Comparison of ENCODE assay signal across 22 cellular contexts in genomic region chr11:17548444-17548843, GRCh38. TPM values are rescaled to one million over a fixed set of nuclear protein-coding genes. Genes with fewer than 3 reads are reported as not detected.
DNase-seq lines count a peak whose midpoint lies in the region; ATAC-seq, FAIRE-seq and TF ChIP-seq lines count a peak whose summit lies in the region.
"Had no signal": no experiment of that assay in that cellular context is flagged by ENCODE, and none has a peak within 500 bp of the region (broad histone marks: within the 10 kb centered on the region; RNA-seq: fewer than 3 reads in every experiment).

No MANE protein-coding gene starts in this region.

- WGBS in small intestine, 3 donors = 68 to 73% (median 71%) methylated on average over 6 of the region's 6 CpGs

- H3K36me3 ChIP-seq in PC-3 (ENCODE audit: low read depth, low read length) (no peaks in the 10 kb centered on the region), small intestine (ENCODE audit: control insufficient read depth in 2 of 2, insufficient read depth in 2 of 2, low read length in 2 of 2) (no peaks in the 10 kb centered on the region)
- H3K36me3 ChIP-seq: BLaER1, prostate gland, thoracic aorta had no signal

- H3K9me2 ChIP-seq in PC-3 (replicated peaks; ENCODE audit: low read length) = no peaks in the 10 kb centered on the region

- intact Hi-C loops in PC-3 (cut with micrococcal nuclease) = no loop called here

- peak; percentile 8 for DNase-seq in DMS 273 (lab: John Stamatoyannopoulos, UW; ENCODE audit: unreplicated experiment)
- no peak for DNase-seq in DMS 273 treated with DMSO at 0.1 percent for 48 hours (lab: John Stamatoyannopoulos, UW)
- no peak for DNase-seq in PC-3
- no peak for DNase-seq in epithelial cell of proximal tubule (ENCODE audit: low read depth)
- peak; percentile 21 for DNase-seq in small intestine
- no peak for DNase-seq in D341Med (ENCODE audit: low spot score)
- DNase-seq: activated CD4-positive, alpha-beta T cell treated with anti-CD3 and anti-CD28 coated beads, Interleukin-2, amount 10 ng/mL, durations not matched to agents 7 days and 5 days; activated naive CD4-positive, alpha-beta T cell treated with anti-CD3 and anti-CD28 coated beads, Interleukin-2, amount 10 ng/mL, durations not matched to agents 7 days and 5 days; immature natural killer cell; mammary epithelial cell; NCI-H2029 treated with DMSO at 0.1 percent for 48 hours had no signal

- H3K9ac ChIP-seq in PC-3 (ENCODE audit: low read length) = no peak overlapping the region
- H3K9ac ChIP-seq: BLaER1 had no signal

- no TSS peak for BruUV-seq in PC-3 (replicated peaks; lab: Mats Ljungman, UMichigan)

- no peaks in the 10 kb centered on the region for H3K4me1 ChIP-seq in PC-3 (ENCODE audit: insufficient read depth, low read length)
- H3K4me1 ChIP-seq in small intestine (ENCODE audit: control insufficient read depth in 2 of 2, insufficient read depth in 1 of 2, low read depth in 1 of 2, low read length in 1 of 2) = no peaks in the 10 kb centered on the region
- H3K4me1 ChIP-seq: prostate gland had no signal

- H3K79me2 ChIP-seq in PC-3 (ENCODE audit: low read length) = no peaks in the 10 kb centered on the region

- no peaks in the 10 kb centered on the region for H4K20me1 ChIP-seq in PC-3 (ENCODE audit: low read length)
- H4K20me1 ChIP-seq: BLaER1 had no signal

- H3K4me3 ChIP-seq in PC-3 (ENCODE audit: low read length) (no peak overlapping the region), epithelial cell of proximal tubule (ENCODE audit: low read depth, low read length) (no peak overlapping the region), small intestine (ENCODE audit: low read depth in 1 of 2, low read length in 2 of 2) (no peak overlapping the region)
- H3K4me3 ChIP-seq: BLaER1, PC-9, prostate gland, thoracic aorta had no signal

- H2AFZ ChIP-seq in PC-3 (ENCODE audit: low read length) = no peak overlapping the region
- H2AFZ ChIP-seq: PC-9 had no signal

- H3K27me3 ChIP-seq in PC-3 (ENCODE audit: low read length) (peaks cover 7% of the 10 kb centered on the region; the same call in 1 of the 2 replicates), small intestine (ENCODE audit: control insufficient read depth in 2 of 2, insufficient read depth in 2 of 2, low read length in 2 of 2) (peaks cover 0 to 5% of the 10 kb centered on the region in 2 donors)
- H3K27me3 ChIP-seq: BLaER1 had no signal

- no peak for ATAC-seq in PC-3
- no peak for ATAC-seq in HG03025 (IDR thresholded peaks at IDR 0.05; ENCODE audit: low FRiP score, unreplicated experiment)
- ATAC-seq in GM21576 (IDR thresholded peaks at IDR 0.05; ENCODE audit: unreplicated experiment) = no peak
- ATAC-seq: naive thymus-derived CD4-positive, alpha-beta T cell had no signal

- TF ChIP-seq CTCF in PC-3 (conservative IDR thresholded peaks at IDR 0.05; ENCODE audit: low read depth, low read length) = peak; percentile 24; the same call in 1 of the 2 replicates
- peak; percentile 32 for TF ChIP-seq CTCF in epithelial cell of proximal tubule (conservative IDR thresholded peaks at IDR 0.05; ENCODE audit: low read depth, low read length)

- H3K4me2 ChIP-seq in PC-3 (ENCODE audit: low read length) = no peak overlapping the region
- H3K4me2 ChIP-seq: BLaER1, PC-9 had no signal

- H3K9me3 ChIP-seq in PC-3 (ENCODE audit: low read length) = no peaks in the 10 kb centered on the region
- H3K9me3 ChIP-seq in small intestine (ENCODE audit: control insufficient read depth, low read depth) = no peaks in the 10 kb centered on the region
- H3K9me3 ChIP-seq: BLaER1, prostate gland, thoracic aorta had no signal

- no peaks in the 10 kb centered on the region for H3F3A ChIP-seq in PC-3 (ENCODE audit: low read length, unreplicated experiment)

- POLR2A ChIA-PET in PC-3 (lab: Charles Lee; ENCODE audit: unreplicated experiment) = no interaction called here

- CTCF ChIA-PET in PC-3 (lab: Charles Lee) = no interaction called here

- no peak for FAIRE-seq in small intestine (lab: Jason Lieb, UNC)
- FAIRE-seq: colon, endothelial cell of umbilical vein had no signal

- no peak overlapping the region for H3K27ac ChIP-seq in PC-3 (ENCODE audit: low read length)
- H3K27ac ChIP-seq in small intestine (ENCODE audit: low read depth in 1 of 2, low read length in 1 of 2) = no peak overlapping the region
- H3K27ac ChIP-seq: 22Rv1, BLaER1, PC-9, prostate gland, thoracic aorta had no signal

RNA-seq across cellular contexts. Expression of gene OTOG, which starts 1.4 kb away (rescaled TPM):
- total RNA-seq in PC-3 (2014; rRNA removed) (not detected in 2 replicates), epithelial cell of proximal tubule (not detected in 2 replicates)
- under 1 TPM in 1 of 3 donors, not detected in 2; 0.04 TPM for polyA plus RNA-seq in small intestine
- total RNA-seq: activated CD4-positive, alpha-beta T cell treated with anti-CD3 and anti-CD28 coated beads, Interleukin-2, amount 10 ng/mL, durations not matched to agents 7 days and 5 days; endothelial cell of umbilical vein; mammary epithelial cell; MCF 10A; naive thymus-derived CD4-positive, alpha-beta T cell; PC-9; thoracic aorta had no signal
- polyA plus RNA-seq: endothelial cell of umbilical vein; immature natural killer cell; mammary epithelial cell; naive thymus-derived CD4-positive, alpha-beta T cell had no signal

RNA-seq across cellular contexts. Expression of gene USH1C, which starts 4.2 kb away (rescaled TPM):
- total RNA-seq in PC-3 (2014; rRNA removed) = not detected in 2 replicates
- total RNA-seq in epithelial cell of proximal tubule = 1.1 TPM in 1 of 2 replicates, not detected in the other
- 100 to 1,000 TPM in 2 of 3 donors, 10 to 100 TPM in 1; 86.2 to 309 (median 293) TPM for polyA plus RNA-seq in small intestine
- total RNA-seq: activated CD4-positive, alpha-beta T cell treated with anti-CD3 and anti-CD28 coated beads, Interleukin-2, amount 10 ng/mL, durations not matched to agents 7 days and 5 days; endothelial cell of umbilical vein; mammary epithelial cell; MCF 10A; naive thymus-derived CD4-positive, alpha-beta T cell; PC-9; prostate gland had no signal
- polyA plus RNA-seq: endothelial cell of umbilical vein; immature natural killer cell; mammary epithelial cell; naive thymus-derived CD4-positive, alpha-beta T cell had no signal

Comparison
In these comparisons a context has a peak if more than half of its experiments do, and no peak if none do; other contexts are left out.
1. DNase-seq: peak in DMS 273 (single experiment) and small intestine (single experiment); none in DMS 273 treated with DMSO at 0.1 percent for 48 hours (single experiment), PC-3 (single experiment), epithelial cell of proximal tubule (single experiment) and D341Med (single experiment).